In genomic region chr16:48611329-48612137, GRCh38 we compare ENCODE assay signal across 7 cellular contexts. TPM values are rescaled to one million over a fixed set of nuclear protein-coding genes. Genes with fewer than 3 reads are reported as not detected.
DNase-seq lines count a peak whose midpoint lies in the region; ATAC-seq and TF ChIP-seq lines count a peak whose summit lies in the region.

No MANE protein-coding gene starts in this region.

- H3K36me3 Mint-ChIP-seq in activated T-cell treated with anti-CD3 and anti-CD28 coated beads, Interleukin-2, amount 50 U/mL, for 72 hours (ENCODE audit: insufficient read depth in 2 of 2): peaks cover 3 to 8% of the 10 kb centered on the region in 2 donors

- TF ChIP-seq CTCF in GM20000 (IDR thresholded peaks at IDR 0.05; ENCODE audit: extremely low read depth, missing control alignments): no peak

- H3K4me1 Mint-ChIP-seq in activated T-cell treated with anti-CD3 and anti-CD28 coated beads, Interleukin-2, amount 50 U/mL, for 72 hours (ENCODE audit: low read depth): peaks cover 57% of the 10 kb centered on the region

- DNase-seq in GM20000 (ENCODE audit: low spot score): peak; percentile 66
- DNase-seq in NCI-H510A (lab: John Stamatoyannopoulos, UW): peak; percentile 73
- DNase-seq in activated T-cell treated with anti-CD3 and anti-CD28 coated beads, Interleukin-2, amount 50 U/mL, for 72 hours: peak; percentile 84 to 89
- DNase-seq in kidney tubule cell (ENCODE audit: low spot score): peak; percentile 60
- peak; percentile 31 to 42 for DNase-seq in stimulated activated CD8-positive, alpha-beta memory T cell treated with anti-CD3 and anti-CD28 coated beads, Interleukin-7, amount 100 ng/mL, for 1 hour (ENCODE audit: low read depth in 2 of 2)
- no peak for DNase-seq in NAMALWA (ENCODE audit: low spot score)

- H3K27ac Mint-ChIP-seq in activated T-cell treated with anti-CD3 and anti-CD28 coated beads, Interleukin-2, amount 50 U/mL, for 72 hours: peak overlapping the region; percentile 93

- H3K4me3 Mint-ChIP-seq in activated T-cell treated with anti-CD3 and anti-CD28 coated beads, Interleukin-2, amount 50 U/mL, for 72 hours: peak overlapping the region; percentile 83 to 84

- ATAC-seq in activated T-cell treated with anti-CD3 and anti-CD28 coated beads, Interleukin-2, amount 50 U/mL, for 72 hours (replicated peaks in 1 of 2): peak; percentile 71 to 72
- ATAC-seq in HG03025 (IDR thresholded peaks at IDR 0.05; ENCODE audit: low FRiP score, unreplicated experiment): no peak

- H3K27me3 Mint-ChIP-seq in activated T-cell treated with anti-CD3 and anti-CD28 coated beads, Interleukin-2, amount 50 U/mL, for 72 hours (ENCODE audit: low read depth): no peaks in the 10 kb centered on the region

- peaks cover 0 to 1% of the 10 kb centered on the region in 2 donors for H3K9me3 Mint-ChIP-seq in activated T-cell treated with anti-CD3 and anti-CD28 coated beads, Interleukin-2, amount 50 U/mL, for 72 hours

RNA-seq across cellular contexts. Expression of gene N4BP1, which starts 1.6 kb away (rescaled TPM):
- total RNA-seq in activated T-cell treated with anti-CD3 and anti-CD28 coated beads, Interleukin-2, amount 50 U/mL, for 72 hours: 10 to 100 TPM; 59.0 to 60.7 TPM
